ENCODE assay signal across 15 cellular contexts in the genomic region with DNA sequence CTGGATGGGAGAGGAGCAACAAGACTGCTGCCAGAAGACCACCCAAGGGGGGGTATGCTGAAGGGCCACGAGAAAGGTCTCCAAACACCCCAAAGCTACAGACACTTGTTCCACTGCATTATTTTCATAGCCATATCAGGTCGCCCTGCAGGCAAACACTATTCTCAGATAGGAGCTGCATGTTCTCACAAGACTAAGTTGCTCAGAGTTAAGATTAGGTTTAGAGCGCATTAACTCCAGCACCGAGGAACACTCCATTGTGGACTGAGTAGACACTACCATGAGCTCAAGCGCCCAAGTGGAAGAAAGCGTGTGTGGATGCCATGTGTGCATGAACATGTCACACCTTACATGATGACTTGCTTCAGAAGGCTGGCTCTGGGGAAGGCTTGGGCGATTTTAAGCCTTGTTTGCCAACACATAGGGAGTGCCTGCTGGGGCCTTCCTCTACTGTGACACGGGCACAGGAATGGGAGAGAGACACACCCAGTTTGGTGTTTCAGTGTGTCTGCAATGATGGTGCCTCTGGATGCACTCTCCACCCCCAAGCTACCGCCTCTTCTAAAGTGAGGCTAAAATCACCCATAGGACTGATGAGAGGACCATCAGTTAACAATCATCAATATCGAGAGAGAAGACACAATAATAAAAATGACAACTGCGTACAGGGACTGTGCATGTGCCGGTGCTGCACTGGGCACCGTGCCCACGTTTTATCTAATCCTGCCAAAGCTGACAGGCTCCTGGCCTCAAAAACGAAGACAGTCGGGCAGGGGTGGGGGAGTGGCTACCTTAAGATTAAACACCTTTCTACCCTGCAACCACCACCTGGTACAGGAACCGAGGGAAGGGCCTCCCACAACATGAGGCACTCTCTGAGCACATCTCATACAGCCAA. TPM values are rescaled to one million over a fixed set of nuclear protein-coding genes. Genes with fewer than 3 reads are reported as not detected.
DNase-seq lines count a peak whose midpoint lies in the region; TF ChIP-seq lines count a peak whose summit lies in the region.
"Had no signal": no experiment of that assay in that cellular context is flagged by ENCODE, and none has a peak within 500 bp of the region (broad histone marks: within the 10 kb centered on the region; RNA-seq: fewer than 3 reads in every experiment).

No MANE protein-coding gene starts in this region.

- H3K4me1 ChIP-seq in cardiac muscle cell (ENCODE audit: low read depth) (peaks cover 59% of the 10 kb centered on the region), right atrium auricular region (peaks cover 0 to 55% of the 10 kb centered on the region in 2 donors), PC-9 (replicated peaks; ENCODE audit: insufficient read depth) (no peaks in the 10 kb centered on the region)

- H3K9me2 ChIP-seq in PC-9 (ENCODE audit: insufficient read depth) = no peaks in the 10 kb centered on the region

- H3K4me3 ChIP-seq in cardiac muscle cell (no peak overlapping the region), right atrium auricular region (no peak overlapping the region), PC-9 (no peak overlapping the region)
- H3K4me3 ChIP-seq: esophagus muscularis mucosa, vagina had no signal

- H3K9me3 Mint-ChIP-seq in mesothelial cell of epicardium (no peaks in the 10 kb centered on the region), type B pancreatic cell (no peaks in the 10 kb centered on the region)
- H3K9me3 Mint-ChIP-seq in activated CD4-positive, alpha-beta memory T cell treated with anti-CD3 and anti-CD28 coated beads, Interleukin-2, amount 10 ng/mL, durations not matched to agents 7 days and 5 days = no peaks in the 10 kb centered on the region

- H3K27me3 ChIP-seq in cardiac muscle cell (no peaks in the 10 kb centered on the region), right atrium auricular region (no peaks in the 10 kb centered on the region), PC-9 (ENCODE audit: insufficient read depth, low read depth) (no peaks in the 10 kb centered on the region)
- H3K27me3 ChIP-seq: esophagus muscularis mucosa, vagina had no signal

- no TSS peak for BruUV-seq in PC-9 (replicated peaks; lab: Mats Ljungman, UMichigan)

- H3K36me3 Mint-ChIP-seq in mesothelial cell of epicardium (peaks cover 11% of the 10 kb centered on the region), type B pancreatic cell (peaks cover 21% of the 10 kb centered on the region)
- peaks cover 4% of the 10 kb centered on the region for H3K36me3 Mint-ChIP-seq in activated CD4-positive, alpha-beta memory T cell treated with anti-CD3 and anti-CD28 coated beads, Interleukin-2, amount 10 ng/mL, durations not matched to agents 7 days and 5 days (ENCODE audit: low read depth)

- H3K9me3 ChIP-seq in cardiac muscle cell (ENCODE audit: low read depth) (no peaks in the 10 kb centered on the region), right atrium auricular region (no peaks in the 10 kb centered on the region), PC-9 (ENCODE audit: insufficient read depth, low read depth) (no peaks in the 10 kb centered on the region)
- H3K9me3 ChIP-seq: esophagus muscularis mucosa, vagina had no signal

- POLR2A ChIA-PET in PC-9 (lab: Charles Lee; ENCODE audit: unreplicated experiment) = interaction anchor here (0.6 kb wide), 1 partner anchor 25 kb away, joined by 25 read pairs; no protein-coding TSS in a partner anchor
- POLR2A ChIA-PET in activated CD4-positive, alpha-beta memory T cell treated with anti-CD3 and anti-CD28 coated beads, Interleukin-2, amount 10 ng/mL, durations not matched to agents 7 days and 5 days (lab: Charles Lee) = interaction anchor here (1.1 kb wide), 1 partner anchor 10 kb away, joined by 3 read pairs; no protein-coding TSS in a partner anchor

- CTCF ChIA-PET in PC-9 (lab: Charles Lee) = no interaction called here
- CTCF ChIA-PET in activated CD4-positive, alpha-beta memory T cell treated with anti-CD3 and anti-CD28 coated beads, Interleukin-2, amount 10 ng/mL, durations not matched to agents 7 days and 5 days (lab: Charles Lee) = no interaction called here

- in situ Hi-C loops in KBM-7 (cut with MboI; ENCODE audit: low pct_unique_long_range_greater_than_20kb, low sequenced_read_pairs) = no loop called here

- intact Hi-C loops in PC-9 (cut with micrococcal nuclease; ENCODE audit: unreplicated experiment) = no loop called here

- no peaks in the 10 kb centered on the region for H3K79me2 ChIP-seq in PC-9 (ENCODE audit: low read depth)

- H3K27ac Mint-ChIP-seq in mesothelial cell of epicardium = peak overlapping the region; percentile 66
- peak overlapping the region; percentile 53 for H3K27ac Mint-ChIP-seq in type B pancreatic cell
- no peak overlapping the region for H3K27ac Mint-ChIP-seq in activated CD4-positive, alpha-beta memory T cell treated with anti-CD3 and anti-CD28 coated beads, Interleukin-2, amount 10 ng/mL, durations not matched to agents 7 days and 5 days

- H3K27me3 Mint-ChIP-seq in mesothelial cell of epicardium (ENCODE audit: low read depth) (no peaks in the 10 kb centered on the region), type B pancreatic cell (no peaks in the 10 kb centered on the region)
- no peaks in the 10 kb centered on the region for H3K27me3 Mint-ChIP-seq in activated CD4-positive, alpha-beta memory T cell treated with anti-CD3 and anti-CD28 coated beads, Interleukin-2, amount 10 ng/mL, durations not matched to agents 7 days and 5 days

- H3K4me3 Mint-ChIP-seq in mesothelial cell of epicardium = no peak overlapping the region
- H3K4me3 Mint-ChIP-seq in type B pancreatic cell = peak overlapping the region; percentile 37
- H3K4me3 Mint-ChIP-seq in activated CD4-positive, alpha-beta memory T cell treated with anti-CD3 and anti-CD28 coated beads, Interleukin-2, amount 10 ng/mL, durations not matched to agents 7 days and 5 days = no peak overlapping the region

- TF ChIP-seq CTCF in cardiac muscle cell (IDR thresholded peaks at IDR 0.05; ENCODE audit: low read depth, low read length) (no peak), right atrium auricular region (IDR thresholded peaks at IDR 0.05) (no peak), mesothelial cell of epicardium (IDR thresholded peaks at IDR 0.05; ENCODE audit: unreplicated experiment) (no peak), type B pancreatic cell (conservative IDR thresholded peaks at IDR 0.05) (no peak), PC-9 (conservative IDR thresholded peaks at IDR 0.05) (no peak)

- DNase-seq in cardiac muscle cell (ENCODE audit: low read depth in 1 of 2, low spot score in 1 of 2) (no peak), right atrium auricular region (ENCODE audit: low spot score) (no peak), mesothelial cell of epicardium (ENCODE audit: low spot score in 2 of 2, unreplicated experiment in 2 of 2) (no peak), type B pancreatic cell (ENCODE audit: extremely low spot score, unreplicated experiment) (no peak), PC-9 (no peak), KBM-7 (no peak)
- no peak for DNase-seq in activated CD4-positive, alpha-beta memory T cell treated with anti-CD3 and anti-CD28 coated beads, Interleukin-2, amount 10 ng/mL, durations not matched to agents 7 days and 5 days
- DNase-seq: activated naive CD4-positive, alpha-beta T cell; mammary epithelial cell; NCI-H1048; NCI-H69; stimulated activated CD4-positive, alpha-beta T cell treated with anti-CD3 and anti-CD28 coated beads, Interleukin-1b, Interleukin-23, amount 100 ng/mL, for 48 hours had no signal

- H3K4me1 Mint-ChIP-seq in mesothelial cell of epicardium = peaks cover 56% of the 10 kb centered on the region
- H3K4me1 Mint-ChIP-seq in type B pancreatic cell (ENCODE audit: unreplicated experiment) = peaks cover 59% of the 10 kb centered on the region
- peaks cover 19% of the 10 kb centered on the region for H3K4me1 Mint-ChIP-seq in activated CD4-positive, alpha-beta memory T cell treated with anti-CD3 and anti-CD28 coated beads, Interleukin-2, amount 10 ng/mL, durations not matched to agents 7 days and 5 days

- H3K27ac ChIP-seq in cardiac muscle cell (peak overlapping the region; percentile 37), right atrium auricular region (no peak overlapping the region), angular gyrus (ENCODE audit: low read depth, low read length) (peak overlapping the region; percentile 13), PC-9 (no peak overlapping the region)
- H3K27ac ChIP-seq: esophagus muscularis mucosa, vagina had no signal

- H2AFZ ChIP-seq in PC-9 = no peak overlapping the region

- H3K36me3 ChIP-seq in cardiac muscle cell (no peaks in the 10 kb centered on the region), right atrium auricular region (no peaks in the 10 kb centered on the region), PC-9 (ENCODE audit: low read depth) (no peaks in the 10 kb centered on the region)
- H3K36me3 ChIP-seq: esophagus muscularis mucosa, vagina had no signal

- H4K20me1 ChIP-seq in PC-9 (ENCODE audit: insufficient read depth) = no peaks in the 10 kb centered on the region

- H3K4me2 ChIP-seq in PC-9 = no peak overlapping the region

- H3F3A ChIP-seq in PC-9 (ENCODE audit: insufficient read depth, low read depth) = no peaks in the 10 kb centered on the region

RNA-seq across cellular contexts. Expression of a gene that starts 34.9 kb away (rescaled TPM):
- total RNA-seq in cardiac muscle cell = 81.0 and 90.6 TPM in 2 replicates
- 40.2 and 56.0 TPM in 2 replicates for polyA plus RNA-seq in cardiac muscle cell
- total RNA-seq in right atrium auricular region = 10 to 100 TPM; 15.2 to 16.6 TPM
- total RNA-seq in mesothelial cell of epicardium = 171 to 188 TPM (median 172 TPM) in 3 replicates
- total RNA-seq in type B pancreatic cell (ENCODE audit: low replicate concordance) = 69.5 and 129 TPM in 2 replicates
- total RNA-seq in PC-9 (2021) = 26.2 and 26.5 TPM in 2 replicates
- 10 to 100 TPM; 90.0 TPM for total RNA-seq in activated CD4-positive, alpha-beta memory T cell treated with anti-CD3 and anti-CD28 coated beads, Interleukin-2, amount 10 ng/mL, durations not matched to agents 7 days and 5 days

Comparison
In these comparisons a context has a peak if more than half of its experiments do, and no peak if none do; other contexts are left out.
1. H3K27ac ChIP-seq: peak in cardiac muscle cell (single experiment) and angular gyrus (single experiment); none in right atrium auricular region (0 of 2) and PC-9 (single experiment).